Comparison of ENCODE assay signal across 8 cellular contexts in the genomic region with DNA sequence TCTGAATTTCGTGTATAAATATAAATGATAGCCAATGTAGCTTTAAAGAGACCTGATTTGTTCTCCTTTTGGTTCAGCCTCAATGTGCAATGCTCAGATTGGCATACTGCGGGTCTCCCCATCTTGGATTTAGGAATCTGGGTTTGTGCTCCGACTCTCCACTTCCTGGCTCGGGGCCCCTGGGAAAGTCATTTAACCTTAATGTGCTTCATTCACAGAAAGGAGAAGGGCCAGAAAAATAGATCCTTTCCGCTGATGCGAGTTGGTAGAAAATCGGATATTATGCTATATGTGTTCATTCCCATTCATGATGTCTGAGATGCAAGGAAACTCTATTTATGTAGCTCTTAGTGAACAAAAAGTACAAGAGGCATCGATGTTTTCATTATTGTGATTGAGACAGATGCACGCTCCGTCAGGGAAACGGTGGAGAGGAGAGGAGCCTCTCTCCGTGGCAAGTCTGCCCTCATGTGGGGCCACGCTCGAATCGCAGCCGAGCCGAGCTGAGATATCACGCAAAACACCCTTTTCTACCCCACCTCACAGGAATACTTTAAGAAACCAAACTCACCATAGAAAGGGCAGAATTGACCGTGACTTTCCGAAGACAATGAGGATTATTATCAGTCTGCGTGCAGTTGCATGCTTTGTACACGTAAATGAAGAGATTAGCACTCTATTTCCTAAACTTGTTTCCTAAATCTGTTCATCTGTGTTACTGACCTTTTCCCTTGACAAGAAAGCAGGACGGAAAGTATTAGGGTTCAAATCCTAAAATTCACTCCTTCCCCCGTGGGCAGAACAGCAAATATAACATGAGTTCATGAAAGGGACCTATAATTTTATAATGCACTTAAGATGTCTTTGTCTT.
A peak's percentile ranks its signal among the peaks of the same experiment; 100 is the strongest.
DNase-seq lines count a peak whose midpoint lies in the region; ATAC-seq and TF ChIP-seq lines count a peak whose summit lies in the region.

No MANE protein-coding gene starts in this region.

- peaks cover 0 to 5% (median 0%) of the 10 kb centered on the region in 4 donors for H3K27me3 ChIP-seq in liver (ENCODE audit: control insufficient read depth in 4 of 4, insufficient read depth in 4 of 4, low read length in 3 of 4)

- H3K4me3 ChIP-seq in liver (ENCODE audit: low read depth in 1 of 3, low read length in 3 of 3) = no peak overlapping the region

- TF ChIP-seq CTCF in liver (IDR thresholded peaks at IDR 0.05; ENCODE audit: low read depth, low read length, missing input control) = peak; percentile 64

- peaks cover 0 to 5% (median 0%) of the 10 kb centered on the region in 4 donors for H3K4me1 ChIP-seq in liver (ENCODE audit: control insufficient read depth in 4 of 4, insufficient read depth in 4 of 4, low read length in 3 of 4)

- H3K9ac ChIP-seq in liver (ENCODE audit: low read depth in 1 of 2, low read length in 2 of 2) = no peak overlapping the region

- WGBS in liver = 13% methylated on average over 24 of the region's 24 CpGs

- peak; percentile 42 for DNase-seq in DMS79 treated with DMSO at 0.1 percent for 48 hours (lab: John Stamatoyannopoulos, UW)
- no peak for DNase-seq in DMS79 (lab: John Stamatoyannopoulos, UW)
- peak; percentile 45 for DNase-seq in HK-2 (ENCODE audit: unreplicated experiment)
- DNase-seq in SHP77 treated with DMSO at 0.1 percent for 48 hours (lab: John Stamatoyannopoulos, UW) = peak; percentile 43
- peak; percentile 44 for DNase-seq in dedifferentiated amniotic fluid mesenchymal stem cell (ENCODE audit: extremely low spot score)
- DNase-seq in substantia nigra (lab: John Stamatoyannopoulos, UW) = peak in 40 of 49 donors; percentile 1 to 58 (median 21)

- H3K36me3 ChIP-seq in liver (ENCODE audit: control insufficient read depth in 4 of 4, insufficient read depth in 3 of 4, low read depth in 1 of 4, low read length in 3 of 4) = no peaks in the 10 kb centered on the region

- peak; percentile 84 to 92 for TF ChIP-seq RAD21 in liver (IDR thresholded peaks at IDR 0.05)

- no peak overlapping the region for H3K27ac ChIP-seq in liver (ENCODE audit: low read depth in 1 of 2, low read length in 2 of 2)
- no peak overlapping the region for H3K27ac ChIP-seq in substantia nigra (ENCODE audit: low read depth, low read length, poor library complexity, severe bottlenecking)

- ATAC-seq in GM21447 (IDR thresholded peaks at IDR 0.05; ENCODE audit: unreplicated experiment) = peak; percentile 89

- H3K9me3 ChIP-seq in liver (ENCODE audit: control insufficient read depth in 4 of 4, low read length in 3 of 4) = no peaks in the 10 kb centered on the region

TF ChIP-seq in liver, 16 proteins besides CTCF, POLR2A, EP300 and RAD21:
- TF ChIP-seq GABPA (IDR thresholded peaks at IDR 0.05 in 1 of 2, conservative IDR thresholded peaks at IDR 0.05 in 1 of 2) (no peak), EGR1 (IDR thresholded peaks at IDR 0.05; ENCODE audit: low read depth in 2 of 2) (no peak), HNF4G (IDR thresholded peaks at IDR 0.05) (no peak), YY1 (IDR thresholded peaks at IDR 0.05) (no peak), REST (IDR thresholded peaks at IDR 0.05) (no peak), TAF1 (conservative IDR thresholded peaks at IDR 0.05) (no peak), RXRA (IDR thresholded peaks at IDR 0.05) (no peak), HNF4A (conservative IDR thresholded peaks at IDR 0.05) (no peak), FOXA2 (IDR thresholded peaks at IDR 0.05) (no peak), SP1 (IDR thresholded peaks at IDR 0.05) (no peak), NR2F2 (IDR thresholded peaks at IDR 0.05) (no peak), JUND (IDR thresholded peaks at IDR 0.05) (no peak), FOXA1 (IDR thresholded peaks at IDR 0.05) (no peak)
- TF ChIP-seq, protein P1, sequence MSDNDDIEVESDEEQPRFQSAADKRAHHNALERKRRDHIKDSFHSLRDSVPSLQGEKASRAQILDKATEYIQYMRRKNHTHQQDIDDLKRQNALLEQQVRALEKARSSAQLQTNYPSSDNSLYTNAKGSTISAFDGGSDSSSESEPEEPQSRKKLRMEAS (IDR thresholded peaks at IDR 0.05) = no peak
- TF ChIP-seq, protein P2, sequence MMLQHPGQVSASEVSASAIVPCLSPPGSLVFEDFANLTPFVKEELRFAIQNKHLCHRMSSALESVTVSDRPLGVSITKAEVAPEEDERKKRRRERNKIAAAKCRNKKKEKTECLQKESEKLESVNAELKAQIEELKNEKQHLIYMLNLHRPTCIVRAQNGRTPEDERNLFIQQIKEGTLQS (IDR thresholded peaks at IDR 0.05) = no peak
- TF ChIP-seq, protein P3, sequence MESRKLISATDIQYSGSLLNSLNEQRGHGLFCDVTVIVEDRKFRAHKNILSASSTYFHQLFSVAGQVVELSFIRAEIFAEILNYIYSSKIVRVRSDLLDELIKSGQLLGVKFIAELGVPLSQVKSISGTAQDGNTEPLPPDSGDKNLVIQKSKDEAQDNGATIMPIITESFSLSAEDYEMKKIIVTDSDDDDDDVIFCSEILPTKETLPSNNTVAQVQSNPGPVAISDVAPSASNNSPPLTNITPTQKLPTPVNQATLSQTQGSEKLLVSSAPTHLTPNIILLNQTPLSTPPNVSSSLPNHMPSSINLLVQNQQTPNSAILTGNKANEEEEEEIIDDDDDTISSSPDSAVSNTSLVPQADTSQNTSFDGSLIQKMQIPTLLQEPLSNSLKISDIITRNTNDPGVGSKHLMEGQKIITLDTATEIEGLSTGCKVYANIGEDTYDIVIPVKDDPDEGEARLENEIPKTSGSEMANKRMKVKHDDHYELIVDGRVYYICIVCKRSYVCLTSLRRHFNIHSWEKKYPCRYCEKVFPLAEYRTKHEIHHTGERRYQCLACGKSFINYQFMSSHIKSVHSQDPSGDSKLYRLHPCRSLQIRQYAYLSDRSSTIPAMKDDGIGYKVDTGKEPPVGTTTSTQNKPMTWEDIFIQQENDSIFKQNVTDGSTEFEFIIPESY (IDR thresholded peaks at IDR 0.05) = no peak
